Comparison of ENCODE assay signal across 8 cellular contexts in genomic region chr1:155184835-155185782, GRCh38. TPM values are rescaled to one million over a fixed set of nuclear protein-coding genes. Genes with fewer than 3 reads are reported as not detected.
A peak's percentile ranks its signal among the peaks of the same experiment; 100 is the strongest.
DNase-seq lines count a peak whose midpoint lies in the region; ATAC-seq and TF ChIP-seq lines count a peak whose summit lies in the region.

No MANE protein-coding gene starts in this region.

- H3K4me3 Mint-ChIP-seq in H9: no peak overlapping the region

- no peak overlapping the region for H3K9ac ChIP-seq in H9 (ENCODE audit: extremely low read depth, insufficient read length, low read length)

- no peak overlapping the region for H2BK120ac ChIP-seq in H9 (ENCODE audit: low read depth, low read length, poor library complexity, severe bottlenecking)

- H2BK20ac ChIP-seq in H9 (ENCODE audit: low read depth, low read length, poor library complexity, severe bottlenecking): no peak overlapping the region

- no peak overlapping the region for H2BK5ac ChIP-seq in H9 (ENCODE audit: insufficient read length, low read length)

- H3K4me1 ChIP-seq in H9 (ENCODE audit: insufficient read depth, low read length) (peaks cover 3% of the 10 kb centered on the region), OCI-LY7 (ENCODE audit: insufficient read depth, low read length, poor library complexity, severe bottlenecking) (peaks cover 20% of the 10 kb centered on the region), right cardiac atrium (ENCODE audit: control insufficient read depth, insufficient read depth, low read length) (no peaks in the 10 kb centered on the region)

- no peak overlapping the region for H2BK12ac ChIP-seq in H9 (ENCODE audit: insufficient read length, low read depth, low read length)

- no peaks in the 10 kb centered on the region for H4K20me1 ChIP-seq in H9 (ENCODE audit: control insufficient read depth, insufficient read depth, insufficient read length)
- no peaks in the 10 kb centered on the region for H4K20me1 ChIP-seq in OCI-LY7 (ENCODE audit: insufficient read depth, low read length)

- no peak overlapping the region for H2BK15ac ChIP-seq in H9 (ENCODE audit: low read depth, low read length)

- H3T11ph ChIP-seq in H9 (ENCODE audit: low read length): no peak overlapping the region

- H2AFZ ChIP-seq in H9 (ENCODE audit: low read length) (no peak overlapping the region), OCI-LY7 (ENCODE audit: low read length) (peak overlapping the region; percentile 44; the same call in 1 of the 2 replicates)

- H3K27ac ChIP-seq in H9 (ENCODE audit: insufficient read length, low read depth, low read length) (no peak overlapping the region), OCI-LY7 (ENCODE audit: low read depth, low read length, poor library complexity, severe bottlenecking) (peak overlapping the region; percentile 14), right cardiac atrium (ENCODE audit: low read length) (no peak overlapping the region)

- intact Hi-C loops in OCI-LY7 (cut with micrococcal nuclease; ENCODE audit: unreplicated experiment) (no loop called here), right cardiac atrium (cut with DNase I) (no loop called here)

- no CpG with 5 or more reads among the region's 21 CpGs for WGBS in H9 (ENCODE audit: extremely low coverage, insufficient read length, low lambda C conversion rate)
- 50% methylated on average over 21 of the region's 21 CpGs for WGBS in right cardiac atrium

- H3K14ac ChIP-seq in H9 (ENCODE audit: insufficient read depth, low read length): no peak overlapping the region

- H3K4me3 ChIP-seq in OCI-LY7 (ENCODE audit: low read depth, low read length, poor library complexity, severe bottlenecking) (peak overlapping the region; percentile 22), right cardiac atrium (ENCODE audit: low read length) (no peak overlapping the region)

- no peaks in the 10 kb centered on the region for H3K79me1 ChIP-seq in H9 (ENCODE audit: insufficient read depth, low read depth, low read length, poor library complexity, severe bottlenecking)

- H3K4me1 Mint-ChIP-seq in H9: peaks cover 17 to 31% of the 10 kb centered on the region in 2 experiments

- no peaks in the 10 kb centered on the region for H3K36me3 ChIP-seq in OCI-LY7 (ENCODE audit: insufficient read depth, low read length)

- no peaks in the 10 kb centered on the region for H3K9me2 ChIP-seq in OCI-LY7 (ENCODE audit: insufficient read depth, low read length)

- H3K79me2 ChIP-seq in H9 (ENCODE audit: insufficient read depth, low read length) (no peaks in the 10 kb centered on the region), OCI-LY7 (ENCODE audit: insufficient read depth, low read depth, low read length) (no peaks in the 10 kb centered on the region)

- POLR2A ChIA-PET in OCI-LY7 (lab: Charles Lee): interaction anchor here (0.6 to 1.8 kb wide), 4 partner anchors 9 to 122 kb away, joined by 3 to 8 read pairs (median 3); partner anchors contain the start of gene KRTCAP2

- no peak overlapping the region for H3K4ac ChIP-seq in H9 (ENCODE audit: low read depth, low read length)

- no peaks in the 10 kb centered on the region for H3K9me3 ChIP-seq in H9 (ENCODE audit: control insufficient read depth, low read depth, low read length)
- no peaks in the 10 kb centered on the region for H3K9me3 ChIP-seq in OCI-LY7 (ENCODE audit: low read length)
- H3K9me3 ChIP-seq in right cardiac atrium (ENCODE audit: control insufficient read depth, low read length): no peaks in the 10 kb centered on the region

- no peak overlapping the region for H3K56ac ChIP-seq in H9 (ENCODE audit: insufficient read length, low read depth, low read length)

- BruUV-seq in OCI-LY7 (replicated peaks; lab: Mats Ljungman, UMichigan): no TSS peak

- no peak overlapping the region for H4K8ac ChIP-seq in H9 (replicated peaks; ENCODE audit: insufficient read length, low read depth, low read length)

- no peak overlapping the region for H4K91ac ChIP-seq in H9 (ENCODE audit: insufficient read length, low read depth, low read length)

- peak overlapping the region in 2 of 3 experiments; percentile 3 to 55; a peak in 4 of 7 replicates for H3K27ac Mint-ChIP-seq in H9

- H2AK5ac ChIP-seq in H9 (ENCODE audit: insufficient read length, low read length): no peak overlapping the region

- peak; percentile 92 for ATAC-seq in GM18511 (IDR thresholded peaks at IDR 0.05; ENCODE audit: unreplicated experiment)
- peak; percentile 47 to 69 for ATAC-seq in right cardiac atrium
- no peak for ATAC-seq in HG03025 (IDR thresholded peaks at IDR 0.05; ENCODE audit: low FRiP score, unreplicated experiment)

- no peak overlapping the region for H3K4me2 ChIP-seq in H9 (ENCODE audit: insufficient read depth, insufficient read length, low read length)
- H3K4me2 ChIP-seq in OCI-LY7 (ENCODE audit: low read length): peak overlapping the region; percentile 65

- no peak overlapping the region for H3K23ac ChIP-seq in H9 (ENCODE audit: insufficient read length, low read depth, low read length)

- no peak; the same call in 2 of the 3 replicates for TF ChIP-seq CTCF in H9 (conservative IDR thresholded peaks at IDR 0.05)
- TF ChIP-seq CTCF in OCI-LY7 (conservative IDR thresholded peaks at IDR 0.05; ENCODE audit: low read length): peak; percentile 54

- DNase-seq in H9 (no peak), OCI-LY7 (ENCODE audit: low spot score) (peak; percentile 77), right cardiac atrium (peak in 2 of 3 donors; percentile 72), NCI-H1092 treated with DMSO at 0.1 percent for 48 hours (lab: John Stamatoyannopoulos, UW) (no peak), NCI-H524 (lab: John Stamatoyannopoulos, UW) (no peak)
- no peak for DNase-seq in stimulated activated CD4-positive, alpha-beta T cell treated with anti-CD3 and anti-CD28 coated beads, Interleukin-1b, Interleukin-23, amount 100 ng/mL, for 48 hours

- H3K23me2 ChIP-seq in H9 (ENCODE audit: insufficient read length, low read depth, low read length, poor library complexity, severe bottlenecking): no peaks in the 10 kb centered on the region

- no peak overlapping the region for H4K5ac ChIP-seq in H9 (ENCODE audit: insufficient read length, low read depth, low read length)

- H3K9me3 Mint-ChIP-seq in H9: peaks cover 0 to 2% of the 10 kb centered on the region in 2 experiments; a peak in 1 of 5 replicates

- H3K27me3 ChIP-seq in H9 (ENCODE audit: insufficient read depth, low read length): no peaks in the 10 kb centered on the region
- H3K27me3 ChIP-seq in right cardiac atrium (ENCODE audit: control insufficient read depth, insufficient read depth): no peaks in the 10 kb centered on the region

- peaks cover 12 to 34% (median 30%) of the 10 kb centered on the region in 3 experiments; a peak in 6 of 7 replicates for H3K36me3 Mint-ChIP-seq in H9 (ENCODE audit: insufficient read depth in 1 of 3, low read depth in 3 of 3)

- CTCF ChIA-PET in OCI-LY7 (lab: Charles Lee; ENCODE audit: unreplicated experiment): interaction anchor here (1.0 to 1.2 kb wide), 4 partner anchors 8 to 12 kb away, joined by 4 to 6 read pairs (median 5); partner anchors contain the start of gene KRTCAP2

- no peak overlapping the region for H3K18ac ChIP-seq in H9 (ENCODE audit: insufficient read length, low read depth, low read length)

- H3K27me3 Mint-ChIP-seq in H9 (ENCODE audit: low read depth): peaks cover 1% of the 10 kb centered on the region; the same call in 1 of the 2 replicates

RNA-seq across cellular contexts. Expression of gene TRIM46, which starts 11.5 kb away (rescaled TPM):
- total RNA-seq in H9 (2021): 16.5 and 18.4 TPM in 2 replicates
- 1.3 and 3.1 TPM in 2 replicates for total RNA-seq in OCI-LY7 (2014; rRNA removed; shearing (Covaris generic))
- 3.9 and 4.5 TPM in 2 replicates for total RNA-seq in OCI-LY7 (2022)
- total RNA-seq in right cardiac atrium: under 1 TPM; 0.17 to 0.37 (median 0.26) TPM
- 0.18 TPM for polyA plus RNA-seq in right cardiac atrium

RNA-seq across cellular contexts. Expression of gene KRTCAP2, which starts 12.0 kb away (rescaled TPM):
- total RNA-seq in H9 (2021): 149 and 152 TPM in 2 replicates
- 80.5 and 128 TPM in 2 replicates for total RNA-seq in OCI-LY7 (2014; rRNA removed; shearing (Covaris generic))
- total RNA-seq in OCI-LY7 (2022): 141 and 166 TPM in 2 replicates
- total RNA-seq in right cardiac atrium: 100 to 1,000 TPM; 122 to 150 (median 130) TPM
- 217 TPM for polyA plus RNA-seq in right cardiac atrium

RNA-seq across cellular contexts. Expression of gene THBS3, which starts 22.6 kb away (rescaled TPM):
- total RNA-seq in H9 (2021): 5.0 and 5.9 TPM in 2 replicates
- total RNA-seq in OCI-LY7 (2014; rRNA removed; shearing (Covaris generic)): 6.9 and 11.1 TPM in 2 replicates
- 28.7 and 37.1 TPM in 2 replicates for total RNA-seq in OCI-LY7 (2022)
- total RNA-seq in right cardiac atrium: 10 to 100 TPM; 16.5 to 33.4 (median 20.1) TPM
- 19.6 TPM for polyA plus RNA-seq in right cardiac atrium

RNA-seq across cellular contexts. Expression of gene MTX1, which starts 23.4 kb away (rescaled TPM):
- total RNA-seq in H9 (2021) (43.6 and 45.0 TPM in 2 replicates), OCI-LY7 (2022) (43.9 and 45.7 TPM in 2 replicates), right cardiac atrium (10 to 100 TPM; 20.1 to 24.3 (median 21.1) TPM)
- total RNA-seq in OCI-LY7 (2014; rRNA removed; shearing (Covaris generic)): 67.6 and 70.2 TPM in 2 replicates
- polyA plus RNA-seq in right cardiac atrium: 31.9 TPM

RNA-seq across cellular contexts. Expression of gene DPM3, which starts 44.8 kb away (rescaled TPM):
- 47.4 and 48.5 TPM in 2 replicates for total RNA-seq in H9 (2021)
- 32.5 and 41.8 TPM in 2 replicates for total RNA-seq in OCI-LY7 (2014; rRNA removed; shearing (Covaris generic))
- total RNA-seq in OCI-LY7 (2022): 56.2 and 65.9 TPM in 2 replicates
- 10 to 100 TPM; 71.2 to 81.6 (median 74.6) TPM for total RNA-seq in right cardiac atrium
- 186 TPM for polyA plus RNA-seq in right cardiac atrium

Comparison
In these comparisons a context has a peak if more than half of its experiments do, and no peak if none do; other contexts are left out.
1. DNase-seq: peak in OCI-LY7 (single experiment) and right cardiac atrium (2 of 3); none in H9 (single experiment), NCI-H1092 treated with DMSO at 0.1 percent for 48 hours (single experiment), stimulated activated CD4-positive, alpha-beta T cell treated with anti-CD3 and anti-CD28 coated beads, Interleukin-1b, Interleukin-23, amount 100 ng/mL, for 48 hours (single experiment) and NCI-H524 (0 of 2).